In the genomic region with DNA sequence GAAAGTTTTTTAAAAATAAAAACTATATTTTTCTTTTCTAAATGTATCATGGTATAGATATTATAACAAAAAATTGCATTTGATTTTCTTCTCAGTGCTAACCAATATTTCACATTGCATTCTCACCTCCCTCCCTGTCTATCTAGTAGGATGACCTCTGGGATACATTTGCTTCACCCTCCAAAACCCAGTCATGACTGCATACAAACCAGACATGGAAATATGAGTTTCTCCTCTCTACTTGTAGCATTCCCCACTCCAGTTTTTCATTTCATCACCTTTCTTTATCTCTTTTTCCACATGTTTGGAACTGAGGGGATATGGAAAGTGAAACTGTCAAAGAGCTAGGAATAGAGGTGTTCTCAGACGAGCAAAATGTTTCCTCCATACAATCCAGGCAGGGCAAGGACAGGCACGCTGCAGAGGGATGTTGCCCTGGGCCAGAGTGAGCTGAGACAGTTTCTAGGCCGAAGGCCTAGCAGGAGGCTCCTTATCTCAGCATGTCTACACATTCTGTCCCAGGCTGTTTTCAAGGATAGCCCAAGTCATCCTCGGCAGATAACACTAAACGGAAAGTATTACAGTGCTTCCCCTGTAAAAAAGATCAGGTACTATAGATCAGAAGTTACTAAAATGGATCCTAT, we compare ENCODE assay signal across 10 cellular contexts. TPM values are rescaled to one million over a fixed set of nuclear protein-coding genes. Genes with fewer than 3 reads are reported as not detected.
DNase-seq lines count a peak whose midpoint lies in the region; ATAC-seq and TF ChIP-seq lines count a peak whose summit lies in the region.
"Had no signal": no experiment of that assay in that cellular context is flagged by ENCODE, and none has a peak within 500 bp of the region (broad histone marks: within the 10 kb centered on the region; RNA-seq: fewer than 3 reads in every experiment).

No MANE protein-coding gene starts in this region.

- H3K9me3 Mint-ChIP-seq in activated B cell treated with CpG ODN at 0.5 μM for 24 hours = no peaks in the 10 kb centered on the region

- H3K9me3 ChIP-seq in psoas muscle = no peaks in the 10 kb centered on the region

- DNase-seq in GM04503 (ENCODE audit: low read depth) (peak; percentile 21), activated B cell treated with CpG ODN at 0.5 μM for 24 hours (no peak), left cardiac atrium (peak; percentile 36), psoas muscle (peak in 1 of 2 donors; percentile 54), NCI-H345 treated with DMSO at 0.1 percent for 48 hours (lab: John Stamatoyannopoulos, UW; ENCODE audit: unreplicated experiment) (no peak), DMS114 treated with DMSO at 0.1 percent for 48 hours (lab: John Stamatoyannopoulos, UW; ENCODE audit: unreplicated experiment) (no peak)
- DNase-seq: activated naive CD4-positive, alpha-beta T cell had no signal

- peaks cover 39% of the 10 kb centered on the region for H3K36me3 Mint-ChIP-seq in activated B cell treated with CpG ODN at 0.5 μM for 24 hours (ENCODE audit: low read depth)

- CTCF ChIA-PET in activated B cell treated with CpG ODN at 0.5 μM for 24 hours (lab: Charles Lee) = interaction anchor here (1.2 to 1.3 kb wide), 2 partner anchors 106 to 107 kb away, joined by 4 read pairs; no protein-coding TSS in a partner anchor

- no peaks in the 10 kb centered on the region for H3K27me3 Mint-ChIP-seq in activated B cell treated with CpG ODN at 0.5 μM for 24 hours

- peaks cover 80% of the 10 kb centered on the region for H3K4me1 Mint-ChIP-seq in activated B cell treated with CpG ODN at 0.5 μM for 24 hours

- H3K27ac Mint-ChIP-seq in activated B cell treated with CpG ODN at 0.5 μM for 24 hours = peak overlapping the region; percentile 54

- no peak for TF ChIP-seq CTCF in activated B cell treated with CpG ODN at 0.5 μM for 24 hours (IDR thresholded peaks at IDR 0.05)
- TF ChIP-seq CTCF in psoas muscle (IDR thresholded peaks at IDR 0.05) = no peak

- H3K4me3 ChIP-seq in psoas muscle = peak overlapping the region; percentile 48

- 20 to 42% (median 22%) methylated on average over 5 of the region's 5 CpGs for WGBS in psoas muscle, 3 donors

- H3K27ac ChIP-seq in psoas muscle = peak overlapping the region; percentile 87

- intact Hi-C loops in activated B cell treated with CpG ODN at 0.5 μM for 24 hours (cut with micrococcal nuclease) = loop anchor here (1.0 kb wide), 1 partner anchor 9 kb away; no protein-coding TSS in a partner anchor
- intact Hi-C loops in left cardiac atrium (cut with DNase I) = loop anchor here (10.0 kb wide), 2 partner anchors 48 to 102 kb away; a partner anchor contains a TSS
- intact Hi-C loops in psoas muscle (cut with DNase I) = loop anchor here (5.0 to 10.0 kb wide), 2 partner anchors 46 to 92 kb away; a partner anchor contains a TSS

- no peaks in the 10 kb centered on the region for H3K27me3 ChIP-seq in psoas muscle (ENCODE audit: insufficient read depth in 3 of 3, low read length in 2 of 3)

- H3K36me3 ChIP-seq in psoas muscle (ENCODE audit: insufficient read depth in 1 of 2, low read depth in 1 of 2) = peaks cover 0 to 10% of the 10 kb centered on the region in 2 donors

- H3K4me3 Mint-ChIP-seq in activated B cell treated with CpG ODN at 0.5 μM for 24 hours = peak overlapping the region; percentile 60

- POLR2A ChIA-PET in activated B cell treated with CpG ODN at 0.5 μM for 24 hours (lab: Charles Lee) = interaction anchor here (0.6 to 2.7 kb wide), 7 partner anchors 9 to 104 kb away, joined by 3 to 10 read pairs (median 5); a partner anchor contains a TSS

- ATAC-seq in activated B cell treated with CpG ODN at 0.5 μM for 24 hours (ENCODE audit: low read depth) (peak; percentile 18), left cardiac atrium (peak; percentile 88 to 92), psoas muscle (peak; percentile 58 to 77 (median 72)), HG03175 (IDR thresholded peaks at IDR 0.05; ENCODE audit: unreplicated experiment) (no peak), GM18907 (IDR thresholded peaks at IDR 0.05; ENCODE audit: unreplicated experiment) (no peak)
- ATAC-seq: SK-N-SH treated with all-trans-retinoic acid at 6 μM for 48 hours had no signal

- H3K4me1 ChIP-seq in psoas muscle = peaks cover 85% of the 10 kb centered on the region

RNA-seq across cellular contexts. Expression of a gene that starts 46.7 kb away (rescaled TPM):
- total RNA-seq in activated B cell treated with CpG ODN at 0.5 μM for 24 hours = 348 and 359 TPM in 2 replicates
- 10 to 100 TPM; 48.3 to 53.7 TPM for total RNA-seq in left cardiac atrium
- 100 to 1,000 TPM; 148 to 530 (median 257) TPM for total RNA-seq in psoas muscle
- 10 to 100 TPM in 2 of 3 donors, 1 to 10 TPM in 1; 9.3 to 96.4 (median 32.0) TPM for polyA plus RNA-seq in psoas muscle

Comparison
In these comparisons a context has a peak if more than half of its experiments do, and no peak if none do; other contexts are left out.
1. DNase-seq: peak in GM04503 (single experiment) and left cardiac atrium (single experiment); none in activated B cell treated with CpG ODN at 0.5 μM for 24 hours (single experiment), NCI-H345 treated with DMSO at 0.1 percent for 48 hours (single experiment) and DMS114 treated with DMSO at 0.1 percent for 48 hours (single experiment).
2. ATAC-seq: peak in activated B cell treated with CpG ODN at 0.5 μM for 24 hours (single experiment), left cardiac atrium (2 of 2) and psoas muscle (4 of 4); none in HG03175 (single experiment) and GM18907 (single experiment).